8 cellular contexts compared by ENCODE assay signal in genomic region chr6:20291764-20292227, GRCh38.
A peak's percentile ranks its signal among the peaks of the same experiment; 100 is the strongest.
DNase-seq lines count a peak whose midpoint lies in the region; ATAC-seq, FAIRE-seq and TF ChIP-seq lines count a peak whose summit lies in the region.

No MANE protein-coding gene starts in this region.

- no peak overlapping the region for H3K27ac Mint-ChIP-seq in astrocyte (ENCODE audit: unreplicated experiment)

- H3K27me3 Mint-ChIP-seq in astrocyte (ENCODE audit: low read depth, unreplicated experiment): no peaks in the 10 kb centered on the region

- no peaks in the 10 kb centered on the region for H3K4me1 Mint-ChIP-seq in astrocyte (ENCODE audit: low read depth, unreplicated experiment)

- H4K20me1 ChIP-seq in astrocyte (ENCODE audit: insufficient read depth, low read length): no peaks in the 10 kb centered on the region
- H4K20me1 ChIP-seq in hepatocyte (ENCODE audit: insufficient read depth, poor library complexity, severe bottlenecking): no peaks in the 10 kb centered on the region

- H3K9me3 ChIP-seq in astrocyte (ENCODE audit: insufficient read depth, low read depth, low read length): no peaks in the 10 kb centered on the region
- H3K9me3 ChIP-seq in hepatocyte (ENCODE audit: low read depth): no peaks in the 10 kb centered on the region
- no peaks in the 10 kb centered on the region for H3K9me3 ChIP-seq in small intestine (ENCODE audit: control insufficient read depth, low read depth)

- H3K27ac ChIP-seq in astrocyte (ENCODE audit: low read depth, low read length): no peak overlapping the region
- H3K27ac ChIP-seq in hepatocyte: no peak overlapping the region
- H3K27ac ChIP-seq in small intestine (ENCODE audit: low read depth in 1 of 2, low read length in 1 of 2): no peak overlapping the region

- H3K4me2 ChIP-seq in astrocyte (ENCODE audit: low read length): no peak overlapping the region
- H3K4me2 ChIP-seq in hepatocyte: no peak overlapping the region

- H3K36me3 Mint-ChIP-seq in astrocyte (ENCODE audit: low read depth, unreplicated experiment): no peaks in the 10 kb centered on the region

- no peaks in the 10 kb centered on the region for H3K9me3 Mint-ChIP-seq in astrocyte (ENCODE audit: unreplicated experiment)

- H3K9ac ChIP-seq in astrocyte (ENCODE audit: low read length): no peak overlapping the region

- H3K79me2 ChIP-seq in astrocyte (ENCODE audit: insufficient read depth, low read length) (no peaks in the 10 kb centered on the region), hepatocyte (no peaks in the 10 kb centered on the region)

- H3K4me3 ChIP-seq in astrocyte (ENCODE audit: insufficient read depth, low read depth, low read length) (no peak overlapping the region), hepatocyte (no peak overlapping the region), small intestine (ENCODE audit: low read depth in 1 of 2, low read length in 2 of 2) (no peak overlapping the region)

- DNase-seq in SIG-M5 treated with dmso at 0.1 percent for 504 hours (lab: John Stamatoyannopoulos, UW; ENCODE audit: unreplicated experiment) (peak; percentile 70), SIG-M5 (lab: John Stamatoyannopoulos, UW) (no peak), NCI-H1930 (lab: John Stamatoyannopoulos, UW) (peak; percentile 71 to 75), T-helper 9 cell (peak; percentile 59), astrocyte (ENCODE audit: low read depth) (peak; percentile 53), hepatocyte (ENCODE audit: low spot score) (peak; percentile 90), small intestine (peak; percentile 87)

- H3K4me1 ChIP-seq in astrocyte (ENCODE audit: insufficient read depth, low read length) (no peaks in the 10 kb centered on the region), hepatocyte (ENCODE audit: insufficient read depth) (no peaks in the 10 kb centered on the region), small intestine (ENCODE audit: control insufficient read depth in 2 of 2, insufficient read depth in 1 of 2, low read depth in 1 of 2, low read length in 1 of 2) (no peaks in the 10 kb centered on the region)

- H3K4me3 Mint-ChIP-seq in astrocyte (ENCODE audit: unreplicated experiment): no peak overlapping the region

- ATAC-seq in HG02943 (IDR thresholded peaks at IDR 0.05; ENCODE audit: low read depth, unreplicated experiment): peak; percentile 63

- H3K36me3 ChIP-seq in astrocyte (ENCODE audit: insufficient read depth, low read length) (no peaks in the 10 kb centered on the region), hepatocyte (replicated peaks; ENCODE audit: insufficient read depth, low read depth) (no peaks in the 10 kb centered on the region), small intestine (ENCODE audit: control insufficient read depth in 2 of 2, insufficient read depth in 2 of 2, low read length in 2 of 2) (no peaks in the 10 kb centered on the region)

- no peaks in the 10 kb centered on the region for H3K9me2 ChIP-seq in hepatocyte (replicated peaks; ENCODE audit: insufficient read depth)

- no peaks in the 10 kb centered on the region for H3K27me3 ChIP-seq in astrocyte (ENCODE audit: insufficient read depth, low read length)
- H3K27me3 ChIP-seq in hepatocyte: no peaks in the 10 kb centered on the region
- H3K27me3 ChIP-seq in small intestine (ENCODE audit: control insufficient read depth in 2 of 2, insufficient read depth in 2 of 2, low read length in 2 of 2): no peaks in the 10 kb centered on the region

- TF ChIP-seq CTCF in astrocyte (IDR thresholded peaks at IDR 0.05; ENCODE audit: insufficient read depth, low read depth, low read length) (peak; percentile 96), hepatocyte (IDR thresholded peaks at IDR 0.05; ENCODE audit: poor library complexity) (peak; percentile 89)

- H2AFZ ChIP-seq in astrocyte (ENCODE audit: low read depth, low read length) (peak overlapping the region; percentile 20), hepatocyte (peak overlapping the region; percentile 45)

- 4% methylated on average over 7 of the region's 7 CpGs for WGBS in hepatocyte (ENCODE audit: low lambda C conversion rate, missing lambda C conversion rate)
- 2 to 3% (median 2%) methylated on average over 7 of the region's 7 CpGs for WGBS in small intestine, 3 donors

- FAIRE-seq in astrocyte (lab: Jason Lieb, UNC) (peak; percentile 82), small intestine (lab: Jason Lieb, UNC) (peak; percentile 36)
